Comparison of ENCODE assay signal across 8 cellular contexts in the genomic region with DNA sequence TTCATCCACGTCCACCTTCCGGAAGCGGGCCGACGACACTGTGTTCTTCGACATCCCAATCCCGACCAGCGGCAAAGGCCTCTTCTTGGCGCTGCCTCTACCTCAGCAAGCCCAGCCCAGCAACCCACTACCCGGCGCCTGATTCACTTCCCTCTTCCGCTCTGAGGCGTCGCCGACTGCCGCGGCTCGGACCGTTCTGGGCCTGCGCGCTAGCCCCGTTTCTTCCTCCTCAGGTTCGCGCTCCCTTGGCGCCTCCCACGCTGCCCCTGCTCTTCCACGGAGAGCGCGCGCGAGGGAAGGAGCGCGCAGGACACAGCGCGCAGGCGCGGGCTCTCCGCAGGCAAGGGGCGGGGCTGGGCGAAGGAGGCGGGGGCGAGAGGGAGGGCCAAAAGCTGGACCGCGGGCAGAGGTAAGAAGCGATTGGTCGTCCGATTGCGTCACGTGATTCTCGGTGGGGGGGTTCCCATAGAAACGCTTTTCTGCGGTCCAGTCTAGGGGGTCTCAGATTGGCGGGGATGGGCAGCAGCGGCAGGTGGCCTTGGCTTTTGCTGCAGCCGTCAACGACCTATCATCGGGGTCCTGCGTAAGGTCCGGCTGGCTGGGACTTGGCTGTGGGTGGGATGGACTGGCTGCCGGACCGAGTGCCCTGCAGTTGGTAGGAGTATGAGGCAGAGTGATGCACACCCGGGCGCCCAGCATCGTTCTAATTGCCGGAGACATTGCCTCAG. TPM values are rescaled to one million over a fixed set of nuclear protein-coding genes. Genes with fewer than 3 reads are reported as not detected.
DNase-seq lines count a peak whose midpoint lies in the region; ATAC-seq and TF ChIP-seq lines count a peak whose summit lies in the region.

Gene ARPC5, minus strand, starts transcription at position 178 of the 728 bp plus-strand sequence. Its CDS starts 124 bp downstream, at position 54.

- H3K36me3 Mint-ChIP-seq in activated naive CD4-positive, alpha-beta T cell treated with anti-CD3 and anti-CD28 coated beads, Interleukin-2, amount 50 U/mL, for 24 hours: peaks cover 8% of the 10 kb centered on the region

- peak; percentile 86 for DNase-seq in GM04503 (ENCODE audit: low read depth)
- DNase-seq in NCI-H1092 (lab: John Stamatoyannopoulos, UW): peak; percentile 98
- DNase-seq in globus pallidus (ENCODE audit: low spot score): peak; percentile 98
- peak; percentile 96 for DNase-seq in occipital lobe (lab: John Stamatoyannopoulos, UW)

- H3K9me3 Mint-ChIP-seq in activated naive CD4-positive, alpha-beta T cell treated with anti-CD3 and anti-CD28 coated beads, Interleukin-2, amount 50 U/mL, for 24 hours: no peaks in the 10 kb centered on the region

- H3K4me1 Mint-ChIP-seq in activated naive CD4-positive, alpha-beta T cell treated with anti-CD3 and anti-CD28 coated beads, Interleukin-2, amount 50 U/mL, for 24 hours: peaks cover 41% of the 10 kb centered on the region

- ATAC-seq in HG02571 (IDR thresholded peaks at IDR 0.05; ENCODE audit: unreplicated experiment) (peak; percentile 80), SK-N-SH treated with all-trans-retinoic acid at 6 μM for 48 hours (peak; percentile 92)

- H3K27me3 Mint-ChIP-seq in activated naive CD4-positive, alpha-beta T cell treated with anti-CD3 and anti-CD28 coated beads, Interleukin-2, amount 50 U/mL, for 24 hours: no peaks in the 10 kb centered on the region

- H3K27ac Mint-ChIP-seq in activated naive CD4-positive, alpha-beta T cell treated with anti-CD3 and anti-CD28 coated beads, Interleukin-2, amount 50 U/mL, for 24 hours: peak within 1 kb of the TSS; percentile 99

- H3K27ac ChIP-seq in temporal lobe (ENCODE audit: low read depth, low read length): peak within 1 kb of the TSS; percentile 56

- peak within 1 kb of the TSS; percentile 100 for H3K4me3 Mint-ChIP-seq in activated naive CD4-positive, alpha-beta T cell treated with anti-CD3 and anti-CD28 coated beads, Interleukin-2, amount 50 U/mL, for 24 hours

TF ChIP-seq in SK-N-SH treated with all-trans-retinoic acid at 6 μM for 48 hours, 23 proteins besides CTCF, POLR2A, EP300 and RAD21:
- TF ChIP-seq ZC3H10 (CRISPR knock-in tag; IDR thresholded peaks at IDR 0.05) (peak; percentile 58; the same call in 1 of the 2 replicates), OSR1 (CRISPR knock-in tag; IDR thresholded peaks at IDR 0.05) (no peak)
TF ChIP-seq in SK-N-SH treated with all-trans-retinoic acid at 6 μM for 48 hours: peak in this region for 1.

RNA-seq across cellular contexts. Expression of gene ARPC5, which starts in this region (rescaled TPM):
- total RNA-seq in occipital lobe (145 TPM), temporal lobe (66.4 TPM)

Comparison
In these comparisons a context has a peak if more than half of its experiments do, and no peak if none do; other contexts are left out.
1. Peak in every context shown above with its lines: DNase-seq, ATAC-seq and H3K27ac ChIP-seq.